1 cellular context compared by ENCODE assay signal in the genomic region with DNA sequence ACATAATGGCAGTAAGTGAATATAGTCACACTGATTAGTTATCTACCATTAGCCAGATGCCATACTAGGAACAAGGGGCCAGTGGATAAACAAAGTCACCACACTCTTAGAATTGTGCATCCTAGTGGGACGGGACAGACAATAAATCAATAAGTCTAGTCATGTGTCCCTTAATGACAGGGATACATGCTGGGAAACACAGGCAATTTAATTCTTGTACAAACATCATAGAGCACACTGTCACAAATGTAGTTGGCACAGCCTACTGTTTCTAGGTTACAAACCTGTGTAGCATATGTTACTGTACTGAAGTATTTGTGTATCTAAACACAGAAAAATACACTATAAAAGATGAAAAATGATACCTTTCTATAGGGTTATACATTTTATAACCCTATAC.
TF ChIP-seq lines count a peak whose summit lies in the region.

No MANE protein-coding gene starts in this region.

TF ChIP-seq in GM23338, 12 proteins besides CTCF, POLR2A, EP300 and RAD21 (continued from another document):
- no peak for TF ChIP-seq REST (IDR thresholded peaks at IDR 0.05; ENCODE audit: unreplicated experiment)
